ENCODE assay signal across 1 cellular context in the genomic region with DNA sequence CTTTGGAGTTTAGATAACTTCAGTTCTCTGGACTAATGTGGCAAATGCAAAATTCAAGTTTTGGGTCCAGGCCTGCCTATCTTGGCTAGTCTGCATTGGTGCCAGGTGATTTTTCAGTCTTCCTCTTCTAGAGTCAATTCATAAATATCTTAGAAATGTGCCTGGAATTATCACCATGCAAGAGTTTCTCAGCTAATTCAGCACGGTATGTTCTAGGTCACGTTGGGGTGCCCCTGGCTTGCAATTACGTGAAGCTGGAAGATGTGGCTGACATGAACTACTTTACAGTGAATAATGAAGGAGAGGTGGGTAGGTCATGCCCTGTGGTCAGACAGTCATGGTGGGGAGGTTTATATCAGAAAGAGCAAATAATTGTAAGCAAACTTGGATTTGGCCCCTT.
TF ChIP-seq lines count a peak whose summit lies in the region.

No MANE protein-coding gene starts in this region.

TF ChIP-seq in GM23338, 12 proteins besides CTCF, POLR2A, EP300 and RAD21 (continued from another document):
- TF ChIP-seq, protein P1, sequence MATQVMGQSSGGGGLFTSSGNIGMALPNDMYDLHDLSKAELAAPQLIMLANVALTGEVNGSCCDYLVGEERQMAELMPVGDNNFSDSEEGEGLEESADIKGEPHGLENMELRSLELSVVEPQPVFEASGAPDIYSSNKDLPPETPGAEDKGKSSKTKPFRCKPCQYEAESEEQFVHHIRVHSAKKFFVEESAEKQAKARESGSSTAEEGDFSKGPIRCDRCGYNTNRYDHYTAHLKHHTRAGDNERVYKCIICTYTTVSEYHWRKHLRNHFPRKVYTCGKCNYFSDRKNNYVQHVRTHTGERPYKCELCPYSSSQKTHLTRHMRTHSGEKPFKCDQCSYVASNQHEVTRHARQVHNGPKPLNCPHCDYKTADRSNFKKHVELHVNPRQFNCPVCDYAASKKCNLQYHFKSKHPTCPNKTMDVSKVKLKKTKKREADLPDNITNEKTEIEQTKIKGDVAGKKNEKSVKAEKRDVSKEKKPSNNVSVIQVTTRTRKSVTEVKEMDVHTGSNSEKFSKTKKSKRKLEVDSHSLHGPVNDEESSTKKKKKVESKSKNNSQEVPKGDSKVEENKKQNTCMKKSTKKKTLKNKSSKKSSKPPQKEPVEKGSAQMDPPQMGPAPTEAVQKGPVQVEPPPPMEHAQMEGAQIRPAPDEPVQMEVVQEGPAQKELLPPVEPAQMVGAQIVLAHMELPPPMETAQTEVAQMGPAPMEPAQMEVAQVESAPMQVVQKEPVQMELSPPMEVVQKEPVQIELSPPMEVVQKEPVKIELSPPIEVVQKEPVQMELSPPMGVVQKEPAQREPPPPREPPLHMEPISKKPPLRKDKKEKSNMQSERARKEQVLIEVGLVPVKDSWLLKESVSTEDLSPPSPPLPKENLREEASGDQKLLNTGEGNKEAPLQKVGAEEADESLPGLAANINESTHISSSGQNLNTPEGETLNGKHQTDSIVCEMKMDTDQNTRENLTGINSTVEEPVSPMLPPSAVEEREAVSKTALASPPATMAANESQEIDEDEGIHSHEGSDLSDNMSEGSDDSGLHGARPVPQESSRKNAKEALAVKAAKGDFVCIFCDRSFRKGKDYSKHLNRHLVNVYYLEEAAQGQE (IDR thresholded peaks at IDR 0.05; ENCODE audit: unreplicated experiment): no peak
- TF ChIP-seq, protein P2, sequence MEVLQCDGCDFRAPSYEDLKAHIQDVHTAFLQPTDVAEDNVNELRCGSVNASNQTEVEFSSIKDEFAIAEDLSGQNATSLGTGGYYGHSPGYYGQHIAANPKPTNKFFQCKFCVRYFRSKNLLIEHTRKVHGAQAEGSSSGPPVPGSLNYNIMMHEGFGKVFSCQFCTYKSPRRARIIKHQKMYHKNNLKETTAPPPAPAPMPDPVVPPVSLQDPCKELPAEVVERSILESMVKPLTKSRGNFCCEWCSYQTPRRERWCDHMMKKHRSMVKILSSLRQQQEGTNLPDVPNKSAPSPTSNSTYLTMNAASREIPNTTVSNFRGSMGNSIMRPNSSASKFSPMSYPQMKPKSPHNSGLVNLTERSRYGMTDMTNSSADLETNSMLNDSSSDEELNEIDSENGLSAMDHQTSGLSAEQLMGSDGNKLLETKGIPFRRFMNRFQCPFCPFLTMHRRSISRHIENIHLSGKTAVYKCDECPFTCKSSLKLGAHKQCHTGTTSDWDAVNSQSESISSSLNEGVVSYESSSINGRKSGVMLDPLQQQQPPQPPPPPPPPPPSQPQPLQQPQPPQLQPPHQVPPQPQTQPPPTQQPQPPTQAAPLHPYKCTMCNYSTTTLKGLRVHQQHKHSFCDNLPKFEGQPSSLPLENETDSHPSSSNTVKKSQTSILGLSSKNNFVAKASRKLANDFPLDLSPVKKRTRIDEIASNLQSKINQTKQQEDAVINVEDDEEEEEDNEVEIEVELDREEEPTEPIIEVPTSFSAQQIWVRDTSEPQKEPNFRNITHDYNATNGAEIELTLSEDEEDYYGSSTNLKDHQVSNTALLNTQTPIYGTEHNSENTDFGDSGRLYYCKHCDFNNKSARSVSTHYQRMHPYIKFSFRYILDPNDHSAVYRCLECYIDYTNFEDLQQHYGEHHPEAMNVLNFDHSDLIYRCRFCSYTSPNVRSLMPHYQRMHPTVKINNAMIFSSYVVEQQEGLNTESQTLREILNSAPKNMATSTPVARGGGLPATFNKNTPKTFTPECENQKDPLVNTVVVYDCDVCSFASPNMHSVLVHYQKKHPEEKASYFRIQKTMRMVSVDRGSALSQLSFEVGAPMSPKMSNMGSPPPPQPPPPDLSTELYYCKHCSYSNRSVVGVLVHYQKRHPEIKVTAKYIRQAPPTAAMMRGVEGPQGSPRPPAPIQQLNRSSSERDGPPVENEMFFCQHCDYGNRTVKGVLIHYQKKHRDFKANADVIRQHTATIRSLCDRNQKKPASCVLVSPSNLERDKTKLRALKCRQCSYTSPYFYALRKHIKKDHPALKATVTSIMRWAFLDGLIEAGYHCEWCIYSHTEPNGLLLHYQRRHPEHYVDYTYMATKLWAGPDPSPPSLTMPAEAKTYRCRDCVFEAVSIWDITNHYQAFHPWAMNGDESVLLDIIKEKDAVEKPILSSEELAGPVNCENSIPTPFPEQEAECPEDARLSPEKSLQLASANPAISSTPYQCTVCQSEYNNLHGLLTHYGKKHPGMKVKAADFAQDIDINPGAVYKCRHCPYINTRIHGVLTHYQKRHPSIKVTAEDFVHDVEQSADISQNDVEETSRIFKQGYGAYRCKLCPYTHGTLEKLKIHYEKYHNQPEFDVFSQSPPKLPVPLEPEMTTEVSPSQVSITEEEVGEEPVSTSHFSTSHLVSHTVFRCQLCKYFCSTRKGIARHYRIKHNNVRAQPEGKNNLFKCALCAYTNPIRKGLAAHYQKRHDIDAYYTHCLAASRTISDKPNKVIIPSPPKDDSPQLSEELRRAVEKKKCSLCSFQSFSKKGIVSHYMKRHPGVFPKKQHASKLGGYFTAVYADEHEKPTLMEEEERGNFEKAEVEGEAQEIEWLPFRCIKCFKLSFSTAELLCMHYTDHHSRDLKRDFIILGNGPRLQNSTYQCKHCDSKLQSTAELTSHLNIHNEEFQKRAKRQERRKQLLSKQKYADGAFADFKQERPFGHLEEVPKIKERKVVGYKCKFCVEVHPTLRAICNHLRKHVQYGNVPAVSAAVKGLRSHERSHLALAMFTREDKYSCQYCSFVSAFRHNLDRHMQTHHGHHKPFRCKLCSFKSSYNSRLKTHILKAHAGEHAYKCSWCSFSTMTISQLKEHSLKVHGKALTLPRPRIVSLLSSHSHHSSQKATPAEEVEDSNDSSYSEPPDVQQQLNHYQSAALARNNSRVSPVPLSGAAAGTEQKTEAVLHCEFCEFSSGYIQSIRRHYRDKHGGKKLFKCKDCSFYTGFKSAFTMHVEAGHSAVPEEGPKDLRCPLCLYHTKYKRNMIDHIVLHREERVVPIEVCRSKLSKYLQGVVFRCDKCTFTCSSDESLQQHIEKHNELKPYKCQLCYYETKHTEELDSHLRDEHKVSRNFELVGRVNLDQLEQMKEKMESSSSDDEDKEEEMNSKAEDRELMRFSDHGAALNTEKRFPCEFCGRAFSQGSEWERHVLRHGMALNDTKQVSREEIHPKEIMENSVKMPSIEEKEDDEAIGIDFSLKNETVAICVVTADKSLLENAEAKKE (CRISPR knock-in tag; IDR thresholded peaks at IDR 0.05): no peak
- TF ChIP-seq JUNB (IDR thresholded peaks at IDR 0.05; ENCODE audit: unreplicated experiment) (no peak), ZNF114 (CRISPR knock-in tag; IDR thresholded peaks at IDR 0.05) (no peak)
